In the genomic region with DNA sequence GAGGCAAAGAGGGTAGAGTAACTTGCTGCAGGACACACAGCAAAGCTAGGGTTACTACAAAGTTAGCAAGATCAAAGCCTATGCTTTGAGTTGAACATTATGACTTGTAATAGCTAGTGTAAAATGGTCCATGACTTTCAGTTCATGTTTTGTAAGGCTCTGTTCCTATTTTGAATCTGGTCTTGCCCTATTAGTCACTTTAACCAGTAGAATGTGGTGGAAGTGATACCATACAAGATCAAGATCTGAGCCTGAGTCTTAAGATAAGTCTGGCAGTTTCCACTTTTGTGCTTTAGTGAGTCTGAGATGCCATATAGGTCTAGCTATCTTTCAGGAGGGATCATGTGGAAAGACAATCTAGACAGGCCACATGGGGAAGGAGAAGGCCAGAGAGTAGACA, we compare ENCODE assay signal across 12 cellular contexts.
A peak's percentile ranks its signal among the peaks of the same experiment; 100 is the strongest.
DNase-seq lines count a peak whose midpoint lies in the region; ATAC-seq and TF ChIP-seq lines count a peak whose summit lies in the region.
"Had no signal": no experiment of that assay in that cellular context is flagged by ENCODE, and none has a peak within 500 bp of the region (broad histone marks: within the 10 kb centered on the region; RNA-seq: fewer than 3 reads in every experiment).

No MANE protein-coding gene starts in this region.

- no peak overlapping the region for H3K4me3 Mint-ChIP-seq in dendritic cell treated with granulocyte-macrophage colony-stimulating factor and Interleukin-4, amounts not matched to agents 40 ng/mL and 50 ng/mL, for 4 days
- H3K4me3 Mint-ChIP-seq in nephron progenitor cell = no peak overlapping the region

- H3K27ac Mint-ChIP-seq in dendritic cell treated with granulocyte-macrophage colony-stimulating factor and Interleukin-4, amounts not matched to agents 40 ng/mL and 50 ng/mL, for 4 days = peak overlapping the region; percentile 64
- H3K27ac Mint-ChIP-seq in nephron progenitor cell = no peak overlapping the region
- H3K27ac Mint-ChIP-seq: activated T-helper 2 cell treated with anti-CD3 and anti-CD28 coated beads, Interferon-gamma antibody, Interleukin-2, Interleukin-4, amounts not matched to agents 10 μg/mL and 5 μg/mL and 100 μg/mL, durations not matched to agents 14 hours and 24 hours and 36 hours had no signal

- H3K27me3 ChIP-seq in left lung = no peaks in the 10 kb centered on the region
- H3K27me3 ChIP-seq: heart right ventricle had no signal

- no peak overlapping the region for H3K27ac ChIP-seq in left lung
- H3K27ac ChIP-seq: heart right ventricle, KMS-11 had no signal

- peaks cover 18% of the 10 kb centered on the region for H3K4me1 Mint-ChIP-seq in dendritic cell treated with granulocyte-macrophage colony-stimulating factor and Interleukin-4, amounts not matched to agents 40 ng/mL and 50 ng/mL, for 4 days (ENCODE audit: low read depth)
- H3K4me1 Mint-ChIP-seq in nephron progenitor cell = no peaks in the 10 kb centered on the region

- no peak for DNase-seq in left lung
- no peak for DNase-seq in nephron progenitor cell
- no peak for DNase-seq in stimulated activated naive CD4-positive, alpha-beta T cell (lab: John Stamatoyannopoulos, UW)
- DNase-seq in NCI-H1417 (lab: John Stamatoyannopoulos, UW) = no peak
- DNase-seq: heart right ventricle, NCI-H526 had no signal

- H3K36me3 Mint-ChIP-seq in dendritic cell treated with granulocyte-macrophage colony-stimulating factor and Interleukin-4, amounts not matched to agents 40 ng/mL and 50 ng/mL, for 4 days (ENCODE audit: low read depth) = no peaks in the 10 kb centered on the region
- H3K36me3 Mint-ChIP-seq in nephron progenitor cell (ENCODE audit: low read depth) = no peaks in the 10 kb centered on the region

- no peak for TF ChIP-seq CTCF in left lung (IDR thresholded peaks at IDR 0.05)
- TF ChIP-seq CTCF in nephron progenitor cell (IDR thresholded peaks at IDR 0.05) = no peak

- no peaks in the 10 kb centered on the region for H3K27me3 Mint-ChIP-seq in dendritic cell treated with granulocyte-macrophage colony-stimulating factor and Interleukin-4, amounts not matched to agents 40 ng/mL and 50 ng/mL, for 4 days
- no peaks in the 10 kb centered on the region for H3K27me3 Mint-ChIP-seq in nephron progenitor cell (ENCODE audit: low read depth, poor library complexity)

- ATAC-seq in GM18870 (IDR thresholded peaks at IDR 0.05; ENCODE audit: unreplicated experiment) = peak; percentile 100
- ATAC-seq in HG02610 (IDR thresholded peaks at IDR 0.05; ENCODE audit: unreplicated experiment) = peak; percentile 99
- ATAC-seq in HG03460 (IDR thresholded peaks at IDR 0.05; ENCODE audit: unreplicated experiment) = peak; percentile 97
- no peak for ATAC-seq in left lung
- ATAC-seq: heart right ventricle had no signal

- H3K36me3 ChIP-seq in left lung = no peaks in the 10 kb centered on the region
- H3K36me3 ChIP-seq: heart right ventricle had no signal

- no peaks in the 10 kb centered on the region for H3K9me3 Mint-ChIP-seq in dendritic cell treated with granulocyte-macrophage colony-stimulating factor and Interleukin-4, amounts not matched to agents 40 ng/mL and 50 ng/mL, for 4 days
- no peaks in the 10 kb centered on the region for H3K9me3 Mint-ChIP-seq in nephron progenitor cell

- H3K4me1 ChIP-seq in left lung = no peaks in the 10 kb centered on the region
- H3K4me1 ChIP-seq: heart right ventricle had no signal

- H3K9me3 ChIP-seq in left lung = no peaks in the 10 kb centered on the region
- H3K9me3 ChIP-seq: heart right ventricle had no signal

- H3K4me3 ChIP-seq in left lung = no peak overlapping the region
- H3K4me3 ChIP-seq: heart right ventricle had no signal

- intact Hi-C loops in dendritic cell treated with granulocyte-macrophage colony-stimulating factor and Interleukin-4, amounts not matched to agents 40 ng/mL and 50 ng/mL, for 4 days (cut with micrococcal nuclease) = no loop called here
- intact Hi-C loops in left lung (cut with DNase I) = no loop called here
